Comparison of ENCODE assay signal across 14 cellular contexts in the genomic region with DNA sequence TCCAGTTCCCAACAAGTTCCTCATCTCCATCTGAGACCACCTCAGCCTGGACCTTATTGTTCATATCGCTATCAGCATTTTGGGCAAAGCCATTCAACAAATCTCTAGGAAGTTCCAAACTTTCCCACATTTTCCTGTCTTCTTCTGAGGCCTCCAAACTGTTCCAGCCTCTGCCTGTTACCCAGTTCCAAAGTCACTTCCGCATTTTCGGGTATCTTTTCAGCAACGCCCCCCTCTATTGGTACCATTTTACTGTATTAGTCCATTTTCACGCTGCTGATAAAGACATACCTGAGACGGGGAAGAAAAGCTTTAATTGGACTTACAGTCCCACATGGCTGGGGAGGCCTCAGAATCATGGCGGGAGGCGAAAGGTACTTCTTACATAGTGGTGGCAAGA. TPM values are rescaled to one million over a fixed set of nuclear protein-coding genes. Genes with fewer than 3 reads are reported as not detected.
"Had no signal": no experiment of that assay in that cellular context is flagged by ENCODE, and none has a peak within 500 bp of the region (broad histone marks: within the 10 kb centered on the region; RNA-seq: fewer than 3 reads in every experiment).

No MANE protein-coding gene starts in this region.

RNA-seq across cellular contexts. Expression of a gene that starts 13.6 kb away (rescaled TPM):
- total RNA-seq: kidney epithelial cell, left cardiac atrium, left lobe of liver, left ventricle myocardium inferior, left ventricle myocardium superior, lower lobe of right lung, mammary epithelial cell, mesothelial cell of epicardium, mucosa of gallbladder, myocyte had no signal
- polyA plus RNA-seq: immature natural killer cell; keratinocyte; liver; mammary epithelial cell; naive thymus-derived CD4-positive, alpha-beta T cell had no signal
